1 cellular context compared by ENCODE assay signal in genomic region chr18:23503038-23503966, GRCh38.
TF ChIP-seq lines count a peak whose summit lies in the region.

Gene RMC1 (plus strand): TSS chr18:23503511. CDS start chr18:23503619, 108 bp downstream.

TF ChIP-seq in HEK293, 187 proteins besides CTCF, POLR2A, EP300 and RAD21 (continued from another document):
- TF ChIP-seq ZNF518A (tag by site-specific recombination; conservative IDR thresholded peaks at IDR 0.05; ENCODE audit: low read depth) (0 out of 2 replicates have a peak, but pooled peaks have one; percentile 23), GFI1B (tag by site-specific recombination; IDR thresholded peaks at IDR 0.05) (no peak), ZBTB26 (tag by site-specific recombination; optimal IDR thresholded peaks at IDR 0.05) (peak; percentile 82), ZNF423 (tag by site-specific recombination; IDR thresholded peaks at IDR 0.05) (no peak), OVOL3 (tag by site-specific recombination; IDR thresholded peaks at IDR 0.05) (0 out of 2 replicates have a peak, but pooled peaks have one; percentile 18), PRDM1 (tag by site-specific recombination; IDR thresholded peaks at IDR 0.05) (no peak), ZNF23 (tag by site-specific recombination; IDR thresholded peaks at IDR 0.05; ENCODE audit: borderline replicate concordance) (no peak), ZNF580 (tag by site-specific recombination; IDR thresholded peaks at IDR 0.05) (peak; percentile 76; the same call in 1 of the 2 replicates), ZNF324 (tag by site-specific recombination; IDR thresholded peaks at IDR 0.05) (0 out of 2 replicates have a peak, but pooled peaks have one; percentile 38), ZNF692 (tag by site-specific recombination; IDR thresholded peaks at IDR 0.05) (peak; percentile 100), ZFP37 (tag by site-specific recombination; IDR thresholded peaks at IDR 0.05) (peak; percentile 83), ZNF449 (tag by site-specific recombination; IDR thresholded peaks at IDR 0.05) (peak; percentile 37; the same call in 1 of the 2 replicates), ZNF76 (tag by site-specific recombination; IDR thresholded peaks at IDR 0.05; ENCODE audit: borderline replicate concordance, low read depth) (no peak; the same call in 1 of the 2 replicates), ZNF610 (tag by site-specific recombination; IDR thresholded peaks at IDR 0.05; ENCODE audit: borderline replicate concordance) (0 out of 2 replicates have a peak, but pooled peaks have one; percentile 29), ZNF416 (tag by site-specific recombination; IDR thresholded peaks at IDR 0.05) (no peak), ZBTB6 (tag by site-specific recombination; IDR thresholded peaks at IDR 0.05) (peak; percentile 88; the same call in 1 of the 2 replicates), KLF17 (tag by site-specific recombination; IDR thresholded peaks at IDR 0.05) (peak; percentile 60), ZNF776 (tag by site-specific recombination; IDR thresholded peaks at IDR 0.05; ENCODE audit: borderline replicate concordance) (no peak), ZNF768 (tag by site-specific recombination; IDR thresholded peaks at IDR 0.05) (no peak), ZBTB20 (tag by site-specific recombination; IDR thresholded peaks at IDR 0.05) (peak; percentile 60; the same call in 1 of the 2 replicates), ZNF133 (tag by site-specific recombination; IDR thresholded peaks at IDR 0.05) (no peak), ZNF398 (tag by site-specific recombination; IDR thresholded peaks at IDR 0.05) (no peak), ZNF629 (tag by site-specific recombination; IDR thresholded peaks at IDR 0.05) (peak; percentile 55; the same call in 1 of the 2 replicates), ZIC2 (tag by site-specific recombination; IDR thresholded peaks at IDR 0.05) (peak; percentile 58)
